7 cellular contexts compared by ENCODE assay signal in genomic region chr6:71007298-71007697, GRCh38. TPM values are rescaled to one million over a fixed set of nuclear protein-coding genes. Genes with fewer than 3 reads are reported as not detected.
"Had no signal": no experiment of that assay in that cellular context is flagged by ENCODE, and none has a peak within 500 bp of the region (broad histone marks: within the 10 kb centered on the region; RNA-seq: fewer than 3 reads in every experiment).

No MANE protein-coding gene starts in this region.

RNA-seq across cellular contexts. Expression of gene B3GAT2, which starts 50.4 kb away (rescaled TPM):
- total RNA-seq: epithelial cell of proximal tubule; lung microvascular endothelial cell; mesenteric fat pad; mononuclear cell; naive thymus-derived CD4-positive, alpha-beta T cell; psoas muscle; thyroid gland had no signal
